In the genomic region with DNA sequence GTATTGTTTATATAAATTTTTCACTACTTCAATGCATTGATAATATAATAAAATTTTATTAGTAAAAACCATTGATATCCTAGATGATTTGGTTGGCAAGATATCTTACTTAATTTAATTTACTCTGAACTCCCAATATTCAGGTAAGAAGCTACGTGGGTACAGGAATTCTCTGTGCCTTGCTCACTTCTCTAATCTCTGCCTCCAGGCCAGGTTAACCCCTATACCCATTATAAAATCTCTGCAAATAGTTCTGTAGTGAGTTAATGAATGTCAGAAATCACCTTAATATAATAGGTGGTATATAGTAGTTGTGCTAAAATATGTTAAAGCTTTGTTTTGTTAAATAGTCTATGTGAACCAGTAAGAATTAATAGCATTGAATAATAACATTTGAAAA, we compare ENCODE assay signal across 25 cellular contexts.
"Had no signal": no experiment of that assay in that cellular context is flagged by ENCODE, and none has a peak within 500 bp of the region (broad histone marks: within the 10 kb centered on the region; RNA-seq: fewer than 3 reads in every experiment).

No MANE protein-coding gene starts in this region.

- DNase-seq: stimulated activated CD4-positive, alpha-beta T cell treated with anti-CD3 and anti-CD28 coated beads, Interleukin-2, amount 100 ng/mL, for 48 hours; stimulated activated CD4-positive, alpha-beta T cell treated with anti-CD3 and anti-CD28 coated beads, Interleukin-4, amount 100 ng/mL, for 1 hour; stimulated activated CD4-positive, alpha-beta T cell treated with anti-CD3 and anti-CD28 coated beads, Interleukin-4, amount 100 ng/mL, for 24 hours; stimulated activated CD4-positive, alpha-beta T cell treated with anti-CD3 and anti-CD28 coated beads, Interleukin-4, amount 100 ng/mL, for 4 hours; stimulated activated CD8-positive, alpha-beta memory T cell treated with anti-CD3 and anti-CD28 coated beads, Interleukin-4, amount 100 ng/mL, for 48 hours; stimulated activated naive B cell treated with anti-CD40 and anti-IgM and Interleukin-4, amounts not matched to agents 10 μg/mL and 1 μg/mL and 100 μg/mL, for 72 hours; stimulated activated naive CD4-positive, alpha-beta T cell; stimulated activated naive CD4-positive, alpha-beta T cell treated with Interleukin-2 at 50 U/mL for 16 hours; stimulated activated naive CD8-positive, alpha-beta T cell treated with anti-CD3 and anti-CD28 coated beads, Interleukin-15, amount 100 ng/mL, for 72 hours; stimulated activated naive CD8-positive, alpha-beta T cell treated with anti-CD3 and anti-CD28 coated beads, Interleukin-15, Interleukin-2, amounts not matched to agents 100 U/mL and 50 U/mL, for 24 hours; stomach; substantia nigra; testis; thyroid gland; tibial artery; transverse colon; upper lobe of right lung; uterus had no signal

- H3K4me1 ChIP-seq: stomach, suprapubic skin, testis, thyroid gland, tibial artery, tibial nerve, transverse colon, upper lobe of left lung, upper lobe of right lung, uterus, vagina had no signal

- H3K27me3 ChIP-seq: stomach, suprapubic skin, testis, thyroid gland, tibial artery, tibial nerve, transverse colon, upper lobe of left lung, upper lobe of right lung, uterus, vagina had no signal

- H3K4me3 ChIP-seq: stomach, suprapubic skin, testis, thoracic aorta, thyroid gland, tibial artery, tibial nerve, transverse colon, upper lobe of left lung, upper lobe of right lung, uterus, vagina had no signal

- H3K9me3 ChIP-seq: stomach, suprapubic skin, testis, thoracic aorta, thyroid gland, tibial artery, tibial nerve, transverse colon, upper lobe of left lung, upper lobe of right lung, uterus, vagina had no signal

- ATAC-seq: stimulated activated effector memory CD8-positive, alpha-beta T cell treated with anti-CD3 and anti-CD28 coated beads, Interleukin-12 subunit alpha, Interleukin-12 subunit beta, amount 100 ng/mL, for 72 hours; stimulated activated memory B cell treated with anti-CD40 and anti-IgM and Interleukin-4, amounts not matched to agents 10 μg/mL and 1 μg/mL and 100 μg/mL, for 72 hours; stimulated activated naive B cell treated with anti-CD40 and anti-IgM and Interleukin-4, amounts not matched to agents 10 μg/mL and 1 μg/mL and 100 μg/mL, for 72 hours; stimulated activated naive CD8-positive, alpha-beta T cell treated with anti-CD3 and anti-CD28 coated beads, Interleukin-15, amount 100 ng/mL, for 72 hours; stimulated activated naive CD8-positive, alpha-beta T cell treated with anti-CD3 and anti-CD28 coated beads, Interleukin-15, Interleukin-2, amounts not matched to agents 100 U/mL and 50 U/mL, for 24 hours; upper lobe of right lung had no signal

- H3K36me3 ChIP-seq: stomach, suprapubic skin, thoracic aorta, thyroid gland, tibial artery, tibial nerve, transverse colon, upper lobe of left lung, upper lobe of right lung, vagina had no signal

- H3K27ac ChIP-seq: stomach, suprapubic skin, testis, thoracic aorta, thyroid gland, tibial artery, tibial nerve, transverse colon, upper lobe of left lung, upper lobe of right lung, uterus, vagina had no signal
